7 cellular contexts compared by ENCODE assay signal in genomic region chr17:79023180-79023705, GRCh38. TPM values are rescaled to one million over a fixed set of nuclear protein-coding genes. Genes with fewer than 3 reads are reported as not detected.
A peak's percentile ranks its signal among the peaks of the same experiment; 100 is the strongest.
DNase-seq lines count a peak whose midpoint lies in the region; ATAC-seq and TF ChIP-seq lines count a peak whose summit lies in the region.
"Had no signal": no experiment of that assay in that cellular context is flagged by ENCODE, and none has a peak within 500 bp of the region (broad histone marks: within the 10 kb centered on the region; RNA-seq: fewer than 3 reads in every experiment).

No MANE protein-coding gene starts in this region.

- DNase-seq in Right ventricle myocardium inferior (ENCODE audit: missing footprints) (no peak), cardiac septum (ENCODE audit: low spot score) (no peak), islet precursor cell (peak; percentile 49), uterus (peak in 1 of 2 donors; percentile 7), NOMO-1 treated with dmso at 0.1 percent for 144 hours (lab: John Stamatoyannopoulos, UW; ENCODE audit: unreplicated experiment) (no peak)
- no peak for DNase-seq in stimulated activated CD4-positive, alpha-beta T cell treated with anti-CD3 and anti-CD28 coated beads, Interleukin-4, amount 100 ng/mL, for 1 hour
- DNase-seq: MM.1S had no signal

- H3K27me3 ChIP-seq in uterus = no peaks in the 10 kb centered on the region

- no peaks in the 10 kb centered on the region for H3K9me3 ChIP-seq in uterus

- peaks cover 7 to 23% of the 10 kb centered on the region in 2 donors for H3K4me1 ChIP-seq in uterus

- ATAC-seq in Right ventricle myocardium inferior = peak; percentile 33

- H3K4me3 ChIP-seq in uterus = no peak overlapping the region

- intact Hi-C loops in Right ventricle myocardium inferior (cut with DNase I) (loop anchor here (2.0 to 5.0 kb wide), 2 partner anchors 24 to 369 kb away; no protein-coding TSS in a partner anchor), cardiac septum (cut with DNase I) (loop anchor here (2.0 kb wide), 1 partner anchor 20 kb away; no protein-coding TSS in a partner anchor), uterus (cut with DNase I; ENCODE audit: low total_unique reads) (no loop called here)

- peak overlapping the region; percentile 23 to 53 for H3K27ac ChIP-seq in uterus

- H3K36me3 ChIP-seq in uterus = no peaks in the 10 kb centered on the region

- no peak for TF ChIP-seq POLR2A in uterus (IDR thresholded peaks at IDR 0.05)

- TF ChIP-seq CTCF in uterus (IDR thresholded peaks at IDR 0.05) = no peak

RNA-seq across cellular contexts. Expression of gene C1QTNF1, which starts 0.7 kb away (rescaled TPM):
- total RNA-seq in Right ventricle myocardium inferior (240 TPM), cardiac septum (92.9 TPM), uterus (10 to 100 TPM in 3 of 4 donors, 1 to 10 TPM in 1; 2.9 to 80.8 (median 39.6) TPM)

RNA-seq across cellular contexts. Expression of gene CANT1, which starts 13.7 kb away (rescaled TPM):
- 31.1 TPM for total RNA-seq in Right ventricle myocardium inferior
- total RNA-seq in cardiac septum = 25.2 TPM
- total RNA-seq in uterus = 10 to 100 TPM in 3 of 4 donors, 1 to 10 TPM in 1; 9.2 to 40.6 (median 21.5) TPM

RNA-seq across cellular contexts. Expression of gene LGALS3BP, which starts 43.5 kb away (rescaled TPM):
- total RNA-seq in Right ventricle myocardium inferior = 611 TPM
- 312 TPM for total RNA-seq in cardiac septum
- 100 to 1,000 TPM in 3 of 4 donors, 10 to 100 TPM in 1; 88.2 to 396 (median 244) TPM for total RNA-seq in uterus

RNA-seq across cellular contexts. Expression of gene ENGASE, which starts 51.4 kb away (rescaled TPM):
- total RNA-seq in Right ventricle myocardium inferior = 29.8 TPM
- total RNA-seq in cardiac septum = 39.4 TPM
- 10 to 100 TPM in 3 of 4 donors, 1 to 10 TPM in 1; 3.8 to 63.2 (median 24.6) TPM for total RNA-seq in uterus
